Comparison of ENCODE assay signal across 17 cellular contexts in the genomic region with DNA sequence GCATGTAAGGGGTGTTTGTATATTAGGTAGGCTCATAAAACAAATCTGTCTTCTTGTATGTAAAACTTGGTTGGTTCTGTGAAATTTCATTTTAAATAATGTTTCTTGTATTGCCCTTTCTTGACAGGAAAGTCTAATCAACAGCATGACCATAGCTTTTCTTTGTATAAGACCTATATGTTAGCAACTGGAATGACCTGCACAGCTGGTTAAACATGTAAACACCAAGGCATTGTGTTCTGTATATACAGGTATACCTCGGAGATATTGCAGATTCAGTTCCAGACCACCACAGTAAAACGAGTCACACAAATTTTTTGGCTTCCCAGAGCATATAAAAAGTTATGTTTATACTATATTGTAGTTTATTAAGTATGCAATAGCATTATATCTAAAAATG.
DNase-seq lines count a peak whose midpoint lies in the region; ATAC-seq, FAIRE-seq and TF ChIP-seq lines count a peak whose summit lies in the region.
"Had no signal": no experiment of that assay in that cellular context is flagged by ENCODE, and none has a peak within 500 bp of the region (broad histone marks: within the 10 kb centered on the region; RNA-seq: fewer than 3 reads in every experiment).

No MANE protein-coding gene starts in this region.

- H3K27ac Mint-ChIP-seq in CD4-positive, CD25-positive, alpha-beta regulatory T cell, result no peak overlapping the region
- H3K27ac Mint-ChIP-seq in endodermal cell, result no peak overlapping the region
- H3K27ac Mint-ChIP-seq: CD14-positive monocyte, HFFc6 had no signal

- H3K79me2 ChIP-seq in MM.1S (ENCODE audit: low read length), result peaks cover 13% of the 10 kb centered on the region; the same call in 1 of the 2 replicates
- H3K79me2 ChIP-seq in smooth muscle cell (ENCODE audit: low read depth), result no peaks in the 10 kb centered on the region

- H3K27ac ChIP-seq in CD4-positive, CD25-positive, alpha-beta regulatory T cell (ENCODE audit: insufficient read depth, low read length, poor library complexity, severe bottlenecking), result no peak overlapping the region
- H3K27ac ChIP-seq in MM.1S (ENCODE audit: low read length) (peak overlapping the region; percentile 55; the same call in 1 of the 2 replicates), smooth muscle cell (ENCODE audit: low read depth) (no peak overlapping the region), endodermal cell (ENCODE audit: low read depth, low read length) (no peak overlapping the region)

- no peaks in the 10 kb centered on the region for H3K36me3 ChIP-seq in CD4-positive, CD25-positive, alpha-beta regulatory T cell (ENCODE audit: control insufficient read depth, insufficient read depth, low read length)
- H3K36me3 ChIP-seq in MM.1S (replicated peaks; ENCODE audit: insufficient read depth, low read length), result no peaks in the 10 kb centered on the region
- H3K36me3 ChIP-seq in bronchial epithelial cell (ENCODE audit: control insufficient read depth, insufficient read depth, low read length), result no peaks in the 10 kb centered on the region
- H3K36me3 ChIP-seq in smooth muscle cell (ENCODE audit: low read depth), result no peaks in the 10 kb centered on the region
- no peaks in the 10 kb centered on the region for H3K36me3 ChIP-seq in endodermal cell (ENCODE audit: control insufficient read depth, insufficient read depth, low read length)

- ATAC-seq in CD4-positive, CD25-positive, alpha-beta regulatory T cell (ENCODE audit: low read depth in 2 of 2), result no peak

- H3K9me2 ChIP-seq in MM.1S (replicated peaks; ENCODE audit: insufficient read depth, low read length), result no peaks in the 10 kb centered on the region

- H3K9ac ChIP-seq in MM.1S (ENCODE audit: low read length) (peak overlapping the region; percentile 20; the same call in 1 of the 2 replicates), smooth muscle cell (ENCODE audit: low read depth) (no peak overlapping the region), endodermal cell (ENCODE audit: extremely low read depth, low read length, poor library complexity, severe bottlenecking) (no peak overlapping the region)

- peak overlapping the region in 2 of 4 donors; percentile 1 to 43 for H3K4me3 Mint-ChIP-seq in CD4-positive, CD25-positive, alpha-beta regulatory T cell
- H3K4me3 Mint-ChIP-seq in endodermal cell, result no peak overlapping the region
- H3K4me3 Mint-ChIP-seq: CD14-positive monocyte, HFFc6 had no signal

- peak overlapping the region; percentile 43 for H3K4me3 ChIP-seq in CD4-positive, CD25-positive, alpha-beta regulatory T cell (ENCODE audit: low read depth, low read length)
- H3K4me3 ChIP-seq in MM.1S (ENCODE audit: low read length), result peak overlapping the region; percentile 43
- H3K4me3 ChIP-seq in bronchial epithelial cell (ENCODE audit: low read depth, low read length), result no peak overlapping the region
- no peak overlapping the region for H3K4me3 ChIP-seq in smooth muscle cell
- no peak overlapping the region for H3K4me3 ChIP-seq in endodermal cell (ENCODE audit: low read length)
- H3K4me3 ChIP-seq: MG63 had no signal

- H3K4me2 ChIP-seq in MM.1S (ENCODE audit: low read depth, low read length) (peak overlapping the region; percentile 68), smooth muscle cell (no peak overlapping the region)

- FAIRE-seq in bronchial epithelial cell (lab: Jason Lieb, UNC), result no peak
- FAIRE-seq: A204.1, H1 had no signal

- H3K9me3 Mint-ChIP-seq in CD4-positive, CD25-positive, alpha-beta regulatory T cell, result no peaks in the 10 kb centered on the region
- no peaks in the 10 kb centered on the region for H3K9me3 Mint-ChIP-seq in endodermal cell
- H3K9me3 Mint-ChIP-seq: HFFc6 had no signal

- no peaks in the 10 kb centered on the region for H3K4me1 ChIP-seq in CD4-positive, CD25-positive, alpha-beta regulatory T cell (ENCODE audit: control insufficient read depth, insufficient read depth, low read length, poor library complexity, severe bottlenecking)
- H3K4me1 ChIP-seq in MM.1S (ENCODE audit: low read length), result 0 out of 2 replicates have a peak, but pooled peaks cover 8% of the 10 kb centered on the region
- H3K4me1 ChIP-seq in smooth muscle cell (ENCODE audit: low read depth), result peaks cover 12% of the 10 kb centered on the region
- no peaks in the 10 kb centered on the region for H3K4me1 ChIP-seq in endodermal cell (ENCODE audit: control insufficient read depth, insufficient read depth, low read length)

- H4K20me1 ChIP-seq in MM.1S (ENCODE audit: insufficient read depth, low read length) (no peaks in the 10 kb centered on the region), smooth muscle cell (ENCODE audit: low read depth) (no peaks in the 10 kb centered on the region)

- no peaks in the 10 kb centered on the region for H3K27me3 ChIP-seq in CD4-positive, CD25-positive, alpha-beta regulatory T cell (ENCODE audit: control insufficient read depth, insufficient read depth, low read length)
- H3K27me3 ChIP-seq in MM.1S (replicated peaks; ENCODE audit: insufficient read depth, low read length), result no peaks in the 10 kb centered on the region
- no peaks in the 10 kb centered on the region for H3K27me3 ChIP-seq in bronchial epithelial cell (ENCODE audit: control insufficient read depth, insufficient read depth, low read length)
- no peaks in the 10 kb centered on the region for H3K27me3 ChIP-seq in smooth muscle cell (ENCODE audit: low read depth)
- no peaks in the 10 kb centered on the region for H3K27me3 ChIP-seq in endodermal cell (ENCODE audit: control insufficient read depth, insufficient read depth, low read length, poor library complexity, severe bottlenecking)
- H3K27me3 ChIP-seq: MG63 had no signal

- no peak for DNase-seq in CD4-positive, CD25-positive, alpha-beta regulatory T cell
- no peak for DNase-seq in MM.1S
- peak; percentile 7 for DNase-seq in NCI-H748 treated with DMSO at 0.1 percent for 48 hours (lab: John Stamatoyannopoulos, UW)
- peak; percentile 3 for DNase-seq in bronchial epithelial cell (ENCODE audit: low read depth)
- DNase-seq in COR-L47 (lab: John Stamatoyannopoulos, UW), result no peak
- DNase-seq in activated CD4-positive, alpha-beta T cell treated with anti-CD3 and anti-CD28 coated beads for 1 hour, result no peak
- no peak for DNase-seq in smooth muscle cell (lab: John Stamatoyannopoulos, UW; ENCODE audit: unreplicated experiment)
- DNase-seq in endodermal cell, result no peak
- DNase-seq: HFFc6, KBM-7, MG63, NCI-H2081 treated with DMSO at 0.1 percent for 48 hours, NCI-H526 treated with DMSO at 0.1 percent for 48 hours, SIG-M5 had no signal

- WGBS in smooth muscle cell (ENCODE audit: low lambda C conversion rate), result 83% methylated on average over 2 of the region's 2 CpGs
- WGBS in endodermal cell (ENCODE audit: insufficient coverage in 1 of 2, insufficient read length in 1 of 2), 2 experiments, result 91% methylated on average over 1 of the region's 2 CpGs; no CpG with 5 or more reads in 1 of the 2 experiments

- no peaks in the 10 kb centered on the region for H3K27me3 Mint-ChIP-seq in CD4-positive, CD25-positive, alpha-beta regulatory T cell
- H3K27me3 Mint-ChIP-seq in endodermal cell (ENCODE audit: insufficient read depth), result no peaks in the 10 kb centered on the region

- peaks cover 0 to 12% (median 2%) of the 10 kb centered on the region in 4 donors for H3K4me1 Mint-ChIP-seq in CD4-positive, CD25-positive, alpha-beta regulatory T cell
- peaks cover 7% of the 10 kb centered on the region for H3K4me1 Mint-ChIP-seq in endodermal cell
- H3K4me1 Mint-ChIP-seq: CD14-positive monocyte had no signal

- H3K9me3 ChIP-seq in CD4-positive, CD25-positive, alpha-beta regulatory T cell (ENCODE audit: control insufficient read depth in 2 of 2, low read length in 2 of 2), result no peaks in the 10 kb centered on the region
- no peaks in the 10 kb centered on the region for H3K9me3 ChIP-seq in MM.1S (replicated peaks; ENCODE audit: insufficient read depth, low read length)
- no peaks in the 10 kb centered on the region for H3K9me3 ChIP-seq in smooth muscle cell (replicated peaks; ENCODE audit: low read depth)
- H3K9me3 ChIP-seq in endodermal cell (ENCODE audit: control insufficient read depth, low read length), result no peaks in the 10 kb centered on the region
- H3K9me3 ChIP-seq: MG63 had no signal

- peaks cover 18% of the 10 kb centered on the region for H3F3A ChIP-seq in MM.1S (ENCODE audit: insufficient read depth, low read length)
- H3F3A ChIP-seq in smooth muscle cell (ENCODE audit: low read depth), result no peaks in the 10 kb centered on the region

- H2AFZ ChIP-seq in MM.1S (ENCODE audit: low read length), result no peak overlapping the region
- H2AFZ ChIP-seq in smooth muscle cell (ENCODE audit: low read depth), result no peak overlapping the region

- TF ChIP-seq CTCF in MM.1S (IDR thresholded peaks at IDR 0.05; ENCODE audit: low read length) (no peak), bronchial epithelial cell (IDR thresholded peaks at IDR 0.05; ENCODE audit: insufficient read depth, low read length, severe bottlenecking) (no peak), smooth muscle cell (IDR thresholded peaks at IDR 0.05; ENCODE audit: borderline replicate concordance, insufficient read depth, poor library complexity, severe bottlenecking) (no peak), endodermal cell (conservative IDR thresholded peaks at IDR 0.05) (no peak)

- H3K36me3 Mint-ChIP-seq in CD4-positive, CD25-positive, alpha-beta regulatory T cell, result peaks cover 16% of the 10 kb centered on the region
- peaks cover 22% of the 10 kb centered on the region for H3K36me3 Mint-ChIP-seq in endodermal cell (ENCODE audit: low read depth)

Comparison
In these comparisons a context has a peak if more than half of its experiments do, and no peak if none do; other contexts are left out.
1. DNase-seq: peak in NCI-H748 treated with DMSO at 0.1 percent for 48 hours (single experiment) and bronchial epithelial cell (single experiment); none in CD4-positive, CD25-positive, alpha-beta regulatory T cell (0 of 3), MM.1S (single experiment), COR-L47 (single experiment), activated CD4-positive, alpha-beta T cell treated with anti-CD3 and anti-CD28 coated beads for 1 hour (single experiment), smooth muscle cell (single experiment) and endodermal cell (single experiment).
2. H3K4me3 ChIP-seq: peak in CD4-positive, CD25-positive, alpha-beta regulatory T cell (single experiment) and MM.1S (single experiment); none in bronchial epithelial cell (single experiment), smooth muscle cell (single experiment) and endodermal cell (single experiment).